Comparison of ENCODE assay signal across 34 cellular contexts in the genomic region with DNA sequence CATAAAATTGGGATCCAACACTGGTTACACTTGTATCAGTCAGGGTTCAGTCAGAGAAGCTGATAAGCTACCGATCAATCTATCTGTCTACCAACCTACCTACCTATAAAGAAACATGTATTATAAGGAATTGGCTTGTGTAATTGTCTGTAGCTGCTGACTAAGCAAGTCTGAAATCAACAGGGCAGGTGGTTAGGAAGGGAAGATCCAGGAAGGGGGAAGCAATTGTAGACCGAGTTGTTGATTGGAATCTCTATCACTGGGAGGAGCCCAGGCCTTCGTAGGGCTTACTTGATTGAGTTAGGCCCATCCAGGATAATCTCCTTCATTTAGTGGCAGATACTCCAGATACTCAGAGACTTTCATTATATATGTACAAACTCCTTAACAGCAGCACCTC.
"Had no signal": no experiment of that assay in that cellular context is flagged by ENCODE, and none has a peak within 500 bp of the region (broad histone marks: within the 10 kb centered on the region; RNA-seq: fewer than 3 reads in every experiment).

No MANE protein-coding gene starts in this region.

- H3K9me3 Mint-ChIP-seq: activated CD4-positive, alpha-beta T cell treated with anti-CD3 and anti-CD28 coated beads, Interleukin-2, amount 10 ng/mL, durations not matched to agents 7 days and 5 days; activated naive CD4-positive, alpha-beta T cell treated with anti-CD3 and anti-CD28 coated beads, Interleukin-2, amount 10 ng/mL, durations not matched to agents 7 days and 5 days; activated naive CD4-positive, alpha-beta T cell treated with anti-CD3 and anti-CD28 coated beads, Interleukin-2, amount 50 U/mL, for 72 hours; activated naive CD8-positive, alpha-beta T cell treated with anti-CD3 and anti-CD28 coated beads, Interleukin-2, amount 10 ng/mL, durations not matched to agents 7 days and 5 days; activated T-cell treated with anti-CD3 and anti-CD28 coated beads, Interleukin-2, amount 50 U/mL, for 24 hours; activated T-cell treated with anti-CD3 and anti-CD28 coated beads, Interleukin-2, amount 50 U/mL, for 72 hours; brain; T-helper 2 cell treated with Interferon-gamma antibody and Interleukin-4, amounts not matched to agents 5 μg/mL and 100 μg/mL, for 36 hours had no signal

- ATAC-seq: activated naive CD4-positive, alpha-beta T cell treated with anti-CD3 and anti-CD28 coated beads, Interleukin-2, amount 50 U/mL, for 72 hours; activated T-cell treated with anti-CD3 and anti-CD28 coated beads, Interleukin-2, amount 50 U/mL, for 72 hours; gastroesophageal sphincter; T-helper 17 cell had no signal

- H3K4me1 Mint-ChIP-seq: activated CD4-positive, alpha-beta memory T cell treated with anti-CD3 and anti-CD28 coated beads, Interleukin-2, amount 10 ng/mL, durations not matched to agents 7 days and 5 days; activated CD4-positive, alpha-beta T cell treated with anti-CD3 and anti-CD28 coated beads, Interleukin-2, amount 10 ng/mL, durations not matched to agents 7 days and 5 days; activated naive CD4-positive, alpha-beta T cell treated with anti-CD3 and anti-CD28 coated beads, Interleukin-2, amount 10 ng/mL, durations not matched to agents 7 days and 5 days; activated naive CD8-positive, alpha-beta T cell treated with anti-CD3 and anti-CD28 coated beads, Interleukin-2, amount 10 ng/mL, durations not matched to agents 7 days and 5 days; brain; T-helper 17 cell had no signal

- H3K27me3 ChIP-seq: ascending aorta, breast epithelium, cardiac muscle cell, colonic mucosa, esophagus squamous epithelium, gastroesophageal sphincter had no signal

- DNase-seq: activated CD4-positive, alpha-beta memory T cell treated with anti-CD3 and anti-CD28 coated beads, Interleukin-2, amount 10 ng/mL, durations not matched to agents 7 days and 5 days; activated CD4-positive, alpha-beta T cell treated with anti-CD3 and anti-CD28 coated beads for 4 hours; activated CD4-positive, alpha-beta T cell treated with anti-CD3 and anti-CD28 coated beads, Interleukin-2, amount 10 ng/mL, durations not matched to agents 7 days and 5 days; activated CD4-positive, alpha-beta T cell treated with anti-CD3 and anti-CD28 coated beads, Interleukin-2, amount 50 U/mL, for 4 hours; activated CD4-positive, CD25-positive, alpha-beta regulatory T cell; activated CD4-positive, CD25-positive, alpha-beta regulatory T cell treated with anti-CD3 and anti-CD28 coated beads, Interleukin-2, amount 50 U/mL, for 72 hours; activated CD8-positive, alpha-beta memory T cell treated with anti-CD3 and anti-CD28 coated beads, Interleukin-2, amount 50 U/mL, for 48 hours; activated gamma-delta T cell; activated naive CD4-positive, alpha-beta T cell; activated naive CD4-positive, alpha-beta T cell treated with anti-CD3 and anti-CD28 coated beads, Interleukin-2, amount 10 ng/mL, durations not matched to agents 7 days and 5 days; activated naive CD8-positive, alpha-beta T cell treated with anti-CD3 and anti-CD28 coated beads, Interleukin-2, amount 10 ng/mL, durations not matched to agents 7 days and 5 days; activated T-cell treated with anti-CD3 and anti-CD28 coated beads for 4 hours; activated T-cell treated with anti-CD3 and anti-CD28 coated beads, Interleukin-2, amount 50 U/mL, for 24 hours; activated T-cell treated with anti-CD3 and anti-CD28 coated beads, Interleukin-2, amount 50 U/mL, for 72 hours; central memory CD4-positive, alpha-beta T cell; cerebellar nuclear complex; colonic mucosa; effector CD8-positive, alpha-beta T cell; esophagus squamous epithelium; foreskin melanocyte; T-helper 1 cell; T-helper 17 cell; T1000; WERI-Rb-1 had no signal

- H3K36me3 Mint-ChIP-seq: activated naive CD4-positive, alpha-beta T cell treated with anti-CD3 and anti-CD28 coated beads, Interleukin-2, amount 10 ng/mL, durations not matched to agents 7 days and 5 days; activated naive CD4-positive, alpha-beta T cell treated with anti-CD3 and anti-CD28 coated beads, Interleukin-2, amount 50 U/mL, for 72 hours; activated naive CD8-positive, alpha-beta T cell treated with anti-CD3 and anti-CD28 coated beads, Interleukin-2, amount 10 ng/mL, durations not matched to agents 7 days and 5 days; brain had no signal

- H3K27ac Mint-ChIP-seq: activated CD4-positive, alpha-beta memory T cell treated with anti-CD3 and anti-CD28 coated beads, Interleukin-2, amount 10 ng/mL, durations not matched to agents 7 days and 5 days; activated CD4-positive, alpha-beta T cell treated with anti-CD3 and anti-CD28 coated beads, Interleukin-2, amount 10 ng/mL, durations not matched to agents 7 days and 5 days; activated naive CD4-positive, alpha-beta T cell treated with anti-CD3 and anti-CD28 coated beads, Interleukin-2, amount 10 ng/mL, durations not matched to agents 7 days and 5 days; activated naive CD4-positive, alpha-beta T cell treated with anti-CD3 and anti-CD28 coated beads, Interleukin-2, amount 50 U/mL, for 72 hours; activated naive CD8-positive, alpha-beta T cell treated with anti-CD3 and anti-CD28 coated beads, Interleukin-2, amount 10 ng/mL, durations not matched to agents 7 days and 5 days; activated T-cell treated with anti-CD3 and anti-CD28 coated beads, Interleukin-2, amount 50 U/mL, for 24 hours; activated T-cell treated with anti-CD3 and anti-CD28 coated beads, Interleukin-2, amount 50 U/mL, for 72 hours; brain; T-helper 17 cell; T-helper 2 cell treated with Interferon-gamma antibody and Interleukin-4, amounts not matched to agents 5 μg/mL and 100 μg/mL, for 36 hours had no signal

- H3K27me3 Mint-ChIP-seq: activated CD4-positive, alpha-beta memory T cell treated with anti-CD3 and anti-CD28 coated beads, Interleukin-2, amount 10 ng/mL, durations not matched to agents 7 days and 5 days; activated CD4-positive, alpha-beta T cell treated with anti-CD3 and anti-CD28 coated beads, Interleukin-2, amount 10 ng/mL, durations not matched to agents 7 days and 5 days; activated naive CD4-positive, alpha-beta T cell treated with anti-CD3 and anti-CD28 coated beads, Interleukin-2, amount 10 ng/mL, durations not matched to agents 7 days and 5 days; activated naive CD8-positive, alpha-beta T cell treated with anti-CD3 and anti-CD28 coated beads, Interleukin-2, amount 10 ng/mL, durations not matched to agents 7 days and 5 days; activated T-cell treated with anti-CD3 and anti-CD28 coated beads, Interleukin-2, amount 50 U/mL, for 24 hours; brain; T-helper 17 cell had no signal

- H3K9me3 ChIP-seq: ascending aorta, breast epithelium, colonic mucosa, esophagus squamous epithelium, gastroesophageal sphincter had no signal

- H3K4me3 Mint-ChIP-seq: activated CD4-positive, alpha-beta memory T cell treated with anti-CD3 and anti-CD28 coated beads, Interleukin-2, amount 10 ng/mL, durations not matched to agents 7 days and 5 days; activated CD4-positive, alpha-beta T cell treated with anti-CD3 and anti-CD28 coated beads, Interleukin-2, amount 10 ng/mL, durations not matched to agents 7 days and 5 days; activated naive CD4-positive, alpha-beta T cell treated with anti-CD3 and anti-CD28 coated beads, Interleukin-2, amount 10 ng/mL, durations not matched to agents 7 days and 5 days; activated naive CD8-positive, alpha-beta T cell treated with anti-CD3 and anti-CD28 coated beads, Interleukin-2, amount 10 ng/mL, durations not matched to agents 7 days and 5 days; activated T-cell treated with anti-CD3 and anti-CD28 coated beads, Interleukin-2, amount 50 U/mL, for 24 hours; activated T-cell treated with anti-CD3 and anti-CD28 coated beads, Interleukin-2, amount 50 U/mL, for 72 hours; brain; T-helper 17 cell; T-helper 2 cell treated with Interferon-gamma antibody and Interleukin-4, amounts not matched to agents 5 μg/mL and 100 μg/mL, for 36 hours had no signal

- H3K4me1 ChIP-seq: ascending aorta, breast epithelium, colonic mucosa, esophagus squamous epithelium, gastroesophageal sphincter had no signal

- H3K36me3 ChIP-seq: ascending aorta, breast epithelium, cardiac muscle cell, colonic mucosa, esophagus squamous epithelium, gastroesophageal sphincter, WERI-Rb-1 had no signal

- FAIRE-seq: endometrium, endothelial cell of umbilical vein had no signal

- H3K4me3 ChIP-seq: ascending aorta, breast epithelium, cardiac muscle cell, colonic mucosa, esophagus squamous epithelium, gastroesophageal sphincter had no signal

- H3K27ac ChIP-seq: ascending aorta, breast epithelium, cardiac muscle cell, colonic mucosa, epithelial cell of prostate, esophagus squamous epithelium, gastroesophageal sphincter, WERI-Rb-1 had no signal
